Comparison of ENCODE assay signal across 14 cellular contexts in genomic region chr11:1878134-1879031, GRCh38. TPM values are rescaled to one million over a fixed set of nuclear protein-coding genes. Genes with fewer than 3 reads are reported as not detected.
DNase-seq lines count a peak whose midpoint lies in the region; ATAC-seq and TF ChIP-seq lines count a peak whose summit lies in the region.
"Had no signal": no experiment of that assay in that cellular context is flagged by ENCODE, and none has a peak within 500 bp of the region (broad histone marks: within the 10 kb centered on the region; RNA-seq: fewer than 3 reads in every experiment).

No MANE protein-coding gene starts in this region.

- DNase-seq in Peyer's patch (peak in 2 of 3 donors; percentile 37 to 44), natural killer cell (no peak), testis (peak; percentile 42), GM13977 (ENCODE audit: low spot score) (no peak), NCI-H2196 (lab: John Stamatoyannopoulos, UW; ENCODE audit: unreplicated experiment) (no peak), GM03348 (ENCODE audit: low spot score) (no peak)
- DNase-seq in effector memory CD8-positive, alpha-beta T cell: no peak
- DNase-seq: NCI-H2029 treated with DMSO at 0.1 percent for 48 hours; stimulated activated CD4-positive, alpha-beta T cell treated with anti-CD3 and anti-CD28 coated beads, Interleukin-2, amount 100 ng/mL, for 24 hours; stimulated activated naive B cell treated with anti-CD40 and anti-IgM and Interleukin-4, amounts not matched to agents 10 μg/mL and 1 μg/mL and 100 μg/mL, for 72 hours had no signal

- no peak for ATAC-seq in effector memory CD8-positive, alpha-beta T cell (replicated peaks)
- ATAC-seq in natural killer cell: no peak
- ATAC-seq: stimulated activated naive B cell treated with anti-CD40 and anti-IgM and Interleukin-4, amounts not matched to agents 10 μg/mL and 1 μg/mL and 100 μg/mL, for 72 hours had no signal

- TF ChIP-seq CTCF in Peyer's patch (IDR thresholded peaks at IDR 0.05) (no peak), natural killer cell (IDR thresholded peaks at IDR 0.05) (no peak), testis (IDR thresholded peaks at IDR 0.05) (no peak), GM13977 (IDR thresholded peaks at IDR 0.05; ENCODE audit: extremely low read depth, insufficient read depth, missing control alignments) (no peak)

- no peak overlapping the region for H3K4me3 Mint-ChIP-seq in effector memory CD8-positive, alpha-beta T cell
- H3K4me3 Mint-ChIP-seq in natural killer cell: no peak overlapping the region
- H3K4me3 Mint-ChIP-seq: activated naive CD8-positive, alpha-beta T cell treated with anti-CD3 and anti-CD28 coated beads, Interleukin-2, amount 10 ng/mL, durations not matched to agents 7 days and 5 days; stimulated activated naive B cell treated with anti-CD40 and anti-IgM and Interleukin-4, amounts not matched to agents 10 μg/mL and 1 μg/mL and 100 μg/mL, for 72 hours had no signal

- H3K4me1 ChIP-seq in Peyer's patch: peaks cover 0 to 46% (median 26%) of the 10 kb centered on the region in 4 donors
- peaks cover 30% of the 10 kb centered on the region for H3K4me1 ChIP-seq in testis

- H3K36me3 ChIP-seq in Peyer's patch (no peaks in the 10 kb centered on the region), testis (ENCODE audit: low read depth, missing control alignments) (no peaks in the 10 kb centered on the region)

- H3K27me3 ChIP-seq in Peyer's patch (no peaks in the 10 kb centered on the region), testis (no peaks in the 10 kb centered on the region)

- H3K36me3 Mint-ChIP-seq in effector memory CD8-positive, alpha-beta T cell (ENCODE audit: insufficient read depth): peaks cover 35% of the 10 kb centered on the region
- no peaks in the 10 kb centered on the region for H3K36me3 Mint-ChIP-seq in natural killer cell
- H3K36me3 Mint-ChIP-seq: activated naive CD8-positive, alpha-beta T cell treated with anti-CD3 and anti-CD28 coated beads, Interleukin-2, amount 10 ng/mL, durations not matched to agents 7 days and 5 days had no signal

- no peaks in the 10 kb centered on the region for H3K9me3 Mint-ChIP-seq in effector memory CD8-positive, alpha-beta T cell
- H3K9me3 Mint-ChIP-seq in natural killer cell: no peaks in the 10 kb centered on the region
- H3K9me3 Mint-ChIP-seq: activated naive CD8-positive, alpha-beta T cell treated with anti-CD3 and anti-CD28 coated beads, Interleukin-2, amount 10 ng/mL, durations not matched to agents 7 days and 5 days; stimulated activated naive B cell treated with anti-CD40 and anti-IgM and Interleukin-4, amounts not matched to agents 10 μg/mL and 1 μg/mL and 100 μg/mL, for 72 hours had no signal

- intact Hi-C loops in natural killer cell (cut with micrococcal nuclease): no loop called here
- intact Hi-C loops in testis (cut with DNase I; ENCODE audit: low total_unique reads): no loop called here

- TF ChIP-seq POLR2A in Peyer's patch (IDR thresholded peaks at IDR 0.05): no peak
- TF ChIP-seq POLR2A in testis (IDR thresholded peaks at IDR 0.05): no peak

- in situ Hi-C loops in GM13977 (cut with MboI; ENCODE audit: low pct_unique_long_range_greater_than_20kb, low sequenced_read_pairs, unreplicated experiment): no loop called here

- H3K4me3 ChIP-seq in Peyer's patch (no peak overlapping the region), testis (no peak overlapping the region)

- H3K9me3 ChIP-seq in Peyer's patch: no peaks in the 10 kb centered on the region
- H3K9me3 ChIP-seq in testis: no peaks in the 10 kb centered on the region

- H3K27ac Mint-ChIP-seq in effector memory CD8-positive, alpha-beta T cell: peak overlapping the region; percentile 35
- H3K27ac Mint-ChIP-seq in natural killer cell: peak overlapping the region; percentile 63 to 68
- H3K27ac Mint-ChIP-seq: activated naive CD8-positive, alpha-beta T cell treated with anti-CD3 and anti-CD28 coated beads, Interleukin-2, amount 10 ng/mL, durations not matched to agents 7 days and 5 days; stimulated activated naive B cell treated with anti-CD40 and anti-IgM and Interleukin-4, amounts not matched to agents 10 μg/mL and 1 μg/mL and 100 μg/mL, for 72 hours had no signal

- WGBS in testis, 2 donors: 77 to 81% methylated on average over 14 to 30 of the region's 30 CpGs

- H3K4me1 Mint-ChIP-seq in effector memory CD8-positive, alpha-beta T cell (ENCODE audit: low read depth in 2 of 2): peaks cover 24% of the 10 kb centered on the region in 2 donors
- peaks cover 18 to 66% of the 10 kb centered on the region in 2 donors for H3K4me1 Mint-ChIP-seq in natural killer cell

- H3K27me3 Mint-ChIP-seq in effector memory CD8-positive, alpha-beta T cell: no peaks in the 10 kb centered on the region
- H3K27me3 Mint-ChIP-seq in natural killer cell (ENCODE audit: low read depth in 2 of 2): no peaks in the 10 kb centered on the region
- H3K27me3 Mint-ChIP-seq: activated naive CD8-positive, alpha-beta T cell treated with anti-CD3 and anti-CD28 coated beads, Interleukin-2, amount 10 ng/mL, durations not matched to agents 7 days and 5 days; stimulated activated naive B cell treated with anti-CD40 and anti-IgM and Interleukin-4, amounts not matched to agents 10 μg/mL and 1 μg/mL and 100 μg/mL, for 72 hours had no signal

- H3K27ac ChIP-seq in Peyer's patch (peak overlapping the region; percentile 53 to 77 (median 66)), testis (peak overlapping the region in 1 of 2 donors; percentile 50)

RNA-seq across cellular contexts. Expression of gene PRR33, which starts 13.3 kb away (rescaled TPM):
- total RNA-seq in Peyer's patch (not detected), natural killer cell (under 1 TPM in 2 of 3 donors, not detected in 1; 0.14 to 0.32 TPM), testis (under 1 TPM in 1 of 2 donors, not detected in 1; 0.06 TPM)
- not detected for polyA plus RNA-seq in testis (ENCODE audit: insufficient read depth, low read depth, low replicate concordance)
- total RNA-seq: activated naive CD8-positive, alpha-beta T cell treated with anti-CD3 and anti-CD28 coated beads, Interleukin-2, amount 10 ng/mL, durations not matched to agents 7 days and 5 days; kidney epithelial cell; OCI-LY7; T-helper 1 cell treated with Interleukin-12 subunit alpha and Interleukin-12 subunit beta and Interleukin-4 antibody, amounts not matched to agents 30 ng/mL and 1 ng/mL, for 36 hours had no signal

RNA-seq across cellular contexts. Expression of gene LSP1, which starts 25.5 kb away (rescaled TPM):
- total RNA-seq in Peyer's patch (100 to 1,000 TPM in 1 of 4 donors, 10 to 100 TPM in 3; 10.6 to 175 (median 15.4) TPM), natural killer cell (100 to 1,000 TPM; 487 to 595 (median 536) TPM), testis (10 to 100 TPM; 13.0 to 19.9 TPM)
- polyA plus RNA-seq in testis (ENCODE audit: insufficient read depth, low read depth, low replicate concordance): 50.1 TPM
- total RNA-seq: kidney epithelial cell had no signal

RNA-seq across cellular contexts. Expression of gene TNNI2, which starts 39.6 kb away (rescaled TPM):
- total RNA-seq in Peyer's patch (10 to 100 TPM in 1 of 4 donors, 1 to 10 TPM in 2, not detected in 1; 4.7 to 23.9 (median 9.3) TPM), natural killer cell (1 to 10 TPM; 1.2 to 5.4 (median 3.6) TPM), testis (not detected)
- 8.6 TPM for polyA plus RNA-seq in testis (ENCODE audit: insufficient read depth, low read depth, low replicate concordance)
- total RNA-seq: kidney epithelial cell; T-helper 1 cell treated with Interleukin-12 subunit alpha and Interleukin-12 subunit beta and Interleukin-4 antibody, amounts not matched to agents 30 ng/mL and 1 ng/mL, for 36 hours had no signal

RNA-seq across cellular contexts. Expression of gene TNNT3, which starts 41.1 kb away (rescaled TPM):
- total RNA-seq in Peyer's patch (10 to 100 TPM in 1 of 4 donors, not detected in 3; 14.0 TPM), natural killer cell (10 to 100 TPM; 15.8 to 27.9 (median 26.2) TPM), testis (10 to 100 TPM in 1 of 2 donors, 1 to 10 TPM in 1; 8.1 to 13.1 TPM)
- 16.1 TPM for polyA plus RNA-seq in testis (ENCODE audit: insufficient read depth, low read depth, low replicate concordance)
- total RNA-seq: kidney epithelial cell had no signal

RNA-seq across cellular contexts. Expression of gene SYT8, which starts 43.6 kb away (rescaled TPM):
- 10 to 100 TPM in 3 of 4 donors, not detected in 1; 21.3 to 57.6 (median 44.6) TPM for total RNA-seq in Peyer's patch
- total RNA-seq in natural killer cell: not detected
- total RNA-seq in testis: 1 to 10 TPM; 1.7 to 2.7 TPM
- polyA plus RNA-seq in testis (ENCODE audit: insufficient read depth, low read depth, low replicate concordance): 0.98 TPM
- total RNA-seq: activated naive CD8-positive, alpha-beta T cell treated with anti-CD3 and anti-CD28 coated beads, Interleukin-2, amount 10 ng/mL, durations not matched to agents 7 days and 5 days; OCI-LY7; T-helper 1 cell treated with Interleukin-12 subunit alpha and Interleukin-12 subunit beta and Interleukin-4 antibody, amounts not matched to agents 30 ng/mL and 1 ng/mL, for 36 hours had no signal

Comparison
In these comparisons a context has a peak if more than half of its experiments do, and no peak if none do; other contexts are left out.
1. DNase-seq: peak in Peyer's patch (2 of 3) and testis (single experiment); none in effector memory CD8-positive, alpha-beta T cell (0 of 3), natural killer cell (single experiment), GM13977 (single experiment), NCI-H2196 (single experiment) and GM03348 (single experiment).